Comparison of ENCODE assay signal across 7 cellular contexts in genomic region chr7:48296976-48297375, GRCh38.
"Had no signal": no experiment of that assay in that cellular context is flagged by ENCODE, and none has a peak within 500 bp of the region (broad histone marks: within the 10 kb centered on the region; RNA-seq: fewer than 3 reads in every experiment).

No MANE protein-coding gene starts in this region.

- H3K27ac ChIP-seq: HL-60, KMS-11 had no signal

- ATAC-seq: GM23338, HepG2 had no signal

- DNase-seq: H9, HCEC 1CT, KBM-7 had no signal

- H3K4me3 ChIP-seq: GM23338 had no signal
